13 cellular contexts compared by ENCODE assay signal in genomic region chr17:41737680-41738023, GRCh38. TPM values are rescaled to one million over a fixed set of nuclear protein-coding genes. Genes with fewer than 3 reads are reported as not detected.
DNase-seq lines count a peak whose midpoint lies in the region; ATAC-seq, FAIRE-seq and TF ChIP-seq lines count a peak whose summit lies in the region.
"Had no signal": no experiment of that assay in that cellular context is flagged by ENCODE, and none has a peak within 500 bp of the region (broad histone marks: within the 10 kb centered on the region; RNA-seq: fewer than 3 reads in every experiment).

No MANE protein-coding gene starts in this region.

- peaks cover 3 to 5% of the 10 kb centered on the region in 2 donors for H3K4me1 Mint-ChIP-seq in effector memory CD8-positive, alpha-beta T cell (ENCODE audit: low read depth in 2 of 2)
- H3K4me1 Mint-ChIP-seq: activated naive CD4-positive, alpha-beta T cell treated with anti-CD3 and anti-CD28 coated beads, Interleukin-2, amount 50 U/mL, for 24 hours had no signal

- WGBS in heart right ventricle, 2 donors, result 28 to 29% methylated on average over 5 of the region's 5 CpGs

- H3K27ac Mint-ChIP-seq in effector memory CD8-positive, alpha-beta T cell, result no peak overlapping the region
- H3K27ac Mint-ChIP-seq: activated naive CD4-positive, alpha-beta T cell treated with anti-CD3 and anti-CD28 coated beads, Interleukin-2, amount 50 U/mL, for 24 hours; nephron progenitor cell had no signal

- H3K9me3 Mint-ChIP-seq in effector memory CD8-positive, alpha-beta T cell, result no peaks in the 10 kb centered on the region
- H3K9me3 Mint-ChIP-seq: activated naive CD4-positive, alpha-beta T cell treated with anti-CD3 and anti-CD28 coated beads, Interleukin-2, amount 50 U/mL, for 24 hours; CD4-positive, alpha-beta memory T cell; nephron progenitor cell had no signal

- peak overlapping the region in 1 of 2 donors; percentile 42 for H3K4me3 Mint-ChIP-seq in effector memory CD8-positive, alpha-beta T cell
- H3K4me3 Mint-ChIP-seq: activated naive CD4-positive, alpha-beta T cell treated with anti-CD3 and anti-CD28 coated beads, Interleukin-2, amount 50 U/mL, for 24 hours had no signal

- H3K4me3 ChIP-seq in heart right ventricle, result no peak overlapping the region
- H3K4me3 ChIP-seq in NB4 (ENCODE audit: low read depth, low read length), result no peak overlapping the region
- H3K4me3 ChIP-seq: hepatocyte had no signal

- intact Hi-C loops in heart right ventricle (cut with DNase I), result loop anchor here (1.0 to 10.0 kb wide), 3 partner anchors 63 to 227 kb away; partner anchors contain the start of gene CNP (in 1 of the 10)
- intact Hi-C loops in cardiac septum (cut with DNase I), result loop anchor here (1.0 to 10.0 kb wide), 2 partner anchors 64 to 137 kb away; no protein-coding TSS in a partner anchor

- no peak for FAIRE-seq in urothelium cell line (lab: Jason Lieb, UNC)

- peak in 5 of 8 donors; percentile 3 to 21 (median 8) for ATAC-seq in heart right ventricle
- ATAC-seq in effector memory CD8-positive, alpha-beta T cell (replicated peaks), result peak; percentile 26

- peaks cover 19 to 53% (median 51%) of the 10 kb centered on the region in 7 donors for H3K27me3 ChIP-seq in heart right ventricle

- H3K27ac ChIP-seq in heart right ventricle, result no peak overlapping the region
- H3K27ac ChIP-seq: hepatocyte had no signal

- H3K9me3 ChIP-seq in heart right ventricle, result no peaks in the 10 kb centered on the region

- no peaks in the 10 kb centered on the region for H3K36me3 ChIP-seq in heart right ventricle

- peaks cover 44 to 53% of the 10 kb centered on the region in 2 donors for H3K27me3 Mint-ChIP-seq in effector memory CD8-positive, alpha-beta T cell

- no peak for TF ChIP-seq POLR2A in NB4 (IDR thresholded peaks at IDR 0.05; ENCODE audit: extremely low read depth, insufficient read length)

- DNase-seq in heart right ventricle (no peak), cardiac septum (ENCODE audit: low spot score) (no peak), NB4 (ENCODE audit: low read depth) (peak; percentile 49), urothelium cell line (ENCODE audit: low spot score) (peak; percentile 29), NCI-H146 treated with DMSO at 0.1 percent for 48 hours (lab: John Stamatoyannopoulos, UW; ENCODE audit: unreplicated experiment) (no peak), anterior cingulate cortex (lab: John Stamatoyannopoulos, UW) (no peak)
- no peak for DNase-seq in effector memory CD8-positive, alpha-beta T cell

- H3K36me3 Mint-ChIP-seq in effector memory CD8-positive, alpha-beta T cell (ENCODE audit: insufficient read depth), result peaks cover 3% of the 10 kb centered on the region
- H3K36me3 Mint-ChIP-seq: activated naive CD4-positive, alpha-beta T cell treated with anti-CD3 and anti-CD28 coated beads, Interleukin-2, amount 50 U/mL, for 24 hours; CD4-positive, alpha-beta memory T cell had no signal

- peaks cover 7 to 27% (median 22%) of the 10 kb centered on the region in 9 donors for H3K4me1 ChIP-seq in heart right ventricle

- TF ChIP-seq CTCF in heart right ventricle (IDR thresholded peaks at IDR 0.05) (no peak), NB4 (IDR thresholded peaks at IDR 0.05; ENCODE audit: low read depth, low read length) (no peak)

RNA-seq across cellular contexts. Expression of gene HAP1, which starts 3.2 kb away (rescaled TPM):
- total RNA-seq in heart right ventricle, result under 1 TPM in 1 of 10 donors, not detected in 9; 0.18 TPM
- polyA plus RNA-seq in heart right ventricle, result under 1 TPM in 1 of 2 donors, not detected in 1; 0.03 TPM
- total RNA-seq in cardiac septum, result 0.08 TPM
- polyA plus RNA-seq: CD4-positive, alpha-beta memory T cell had no signal

RNA-seq across cellular contexts. Expression of gene GAST, which starts 25.5 kb away (rescaled TPM):
- total RNA-seq in heart right ventricle (not detected), cardiac septum (not detected)
- polyA plus RNA-seq in heart right ventricle, result not detected
- total RNA-seq: CD4-positive, alpha-beta memory T cell; epithelial cell of proximal tubule; H4; hepatocyte had no signal
- polyA plus RNA-seq: CD4-positive, alpha-beta memory T cell had no signal

RNA-seq across cellular contexts. Expression of gene JUP, which starts 48.9 kb away (rescaled TPM):
- 100 to 1,000 TPM; 113 to 217 (median 156) TPM for total RNA-seq in heart right ventricle
- polyA plus RNA-seq in heart right ventricle, result 10 to 100 TPM; 80.2 to 95.8 TPM
- 150 TPM for total RNA-seq in cardiac septum

RNA-seq across cellular contexts. Expression of gene EIF1, which starts 49.0 kb away (rescaled TPM):
- total RNA-seq in heart right ventricle (1,000 to 10,000 TPM; 1,115 to 1,330 (median 1,284) TPM), cardiac septum (1,014 TPM)
- polyA plus RNA-seq in heart right ventricle, result 1,000 to 10,000 TPM in 1 of 2 donors, 100 to 1,000 TPM in 1; 551 to 1,123 TPM

Comparison
In these comparisons a context has a peak if more than half of its experiments do, and no peak if none do; other contexts are left out.
1. DNase-seq: peak in NB4 (single experiment) and urothelium cell line (single experiment); none in heart right ventricle (0 of 2), cardiac septum (single experiment), effector memory CD8-positive, alpha-beta T cell (0 of 3), NCI-H146 treated with DMSO at 0.1 percent for 48 hours (single experiment) and anterior cingulate cortex (0 of 58).